ENCODE assay signal across 17 cellular contexts in genomic region chr5:142222235-142222880, GRCh38.
DNase-seq lines count a peak whose midpoint lies in the region; ATAC-seq, FAIRE-seq and TF ChIP-seq lines count a peak whose summit lies in the region.
"Had no signal": no experiment of that assay in that cellular context is flagged by ENCODE, and none has a peak within 500 bp of the region (broad histone marks: within the 10 kb centered on the region; RNA-seq: fewer than 3 reads in every experiment).

No MANE protein-coding gene starts in this region.

- H3K27me3 ChIP-seq in small intestine (ENCODE audit: control insufficient read depth in 2 of 2, insufficient read depth in 2 of 2, low read length in 2 of 2) (no peaks in the 10 kb centered on the region), left ventricle myocardium inferior (ENCODE audit: low read depth) (no peaks in the 10 kb centered on the region)
- H3K27me3 ChIP-seq: heart right ventricle had no signal

- H3K9me3 Mint-ChIP-seq in activated CD4-positive, alpha-beta T cell treated with anti-CD3 and anti-CD28 coated beads, Interleukin-2, amount 10 ng/mL, durations not matched to agents 7 days and 5 days: peaks cover 7% of the 10 kb centered on the region
- H3K9me3 Mint-ChIP-seq: activated T-cell treated with anti-CD3 and anti-CD28 coated beads, Interleukin-2, amount 50 U/mL, for 72 hours had no signal

- no peak for DNase-seq in activated CD4-positive, alpha-beta T cell treated with anti-CD3 and anti-CD28 coated beads, Interleukin-2, amount 10 ng/mL, durations not matched to agents 7 days and 5 days
- no peak for DNase-seq in activated CD4-positive, alpha-beta T cell treated with anti-CD3 and anti-CD28 coated beads, Interleukin-2, amount 50 U/mL, for 48 hours
- DNase-seq in NOMO-1 treated with dmso at 0.1 percent for 144 hours (lab: John Stamatoyannopoulos, UW; ENCODE audit: unreplicated experiment) (peak; percentile 83), epithelial cell of esophagus (ENCODE audit: low read depth) (peak; percentile 35), small intestine (peak; percentile 73), left ventricle myocardium inferior (no peak), hippocampal formation (lab: John Stamatoyannopoulos, UW) (no peak)
- DNase-seq: activated CD4-positive, alpha-beta T cell treated with anti-CD3 and anti-CD28 coated beads, Interleukin-2, amount 50 U/mL, for 4 hours; activated T-cell treated with anti-CD3 and anti-CD28 coated beads, Interleukin-2, amount 50 U/mL, for 72 hours; amygdala; Calu3; heart right ventricle; NCI-H2081; psoas muscle had no signal

- FAIRE-seq in small intestine (lab: Jason Lieb, UNC): no peak
- FAIRE-seq: A549 had no signal

- CTCF ChIA-PET in activated CD4-positive, alpha-beta T cell treated with anti-CD3 and anti-CD28 coated beads, Interleukin-2, amount 10 ng/mL, durations not matched to agents 7 days and 5 days (lab: Charles Lee): interaction anchor here (0.6 to 1.6 kb wide), 3 partner anchors 8 to 200 kb away, joined by 3 to 6 read pairs (median 3); no protein-coding TSS in a partner anchor

- intact Hi-C loops in left ventricle myocardium inferior (cut with micrococcal nuclease): no loop called here

- H3K4me3 Mint-ChIP-seq in activated CD4-positive, alpha-beta T cell treated with anti-CD3 and anti-CD28 coated beads, Interleukin-2, amount 10 ng/mL, durations not matched to agents 7 days and 5 days: no peak overlapping the region
- H3K4me3 Mint-ChIP-seq: activated T-cell treated with anti-CD3 and anti-CD28 coated beads, Interleukin-2, amount 50 U/mL, for 72 hours had no signal

- H3K4me1 Mint-ChIP-seq in activated CD4-positive, alpha-beta T cell treated with anti-CD3 and anti-CD28 coated beads, Interleukin-2, amount 10 ng/mL, durations not matched to agents 7 days and 5 days: peaks cover 42% of the 10 kb centered on the region

- POLR2A ChIA-PET in activated CD4-positive, alpha-beta T cell treated with anti-CD3 and anti-CD28 coated beads, Interleukin-2, amount 10 ng/mL, durations not matched to agents 7 days and 5 days (lab: Charles Lee): no interaction called here

- H3K36me3 Mint-ChIP-seq in activated CD4-positive, alpha-beta T cell treated with anti-CD3 and anti-CD28 coated beads, Interleukin-2, amount 10 ng/mL, durations not matched to agents 7 days and 5 days (ENCODE audit: low read depth): no peaks in the 10 kb centered on the region

- H3K27ac ChIP-seq in small intestine (ENCODE audit: low read depth in 1 of 2, low read length in 1 of 2) (peak overlapping the region in 1 of 2 donors; percentile 0), left ventricle myocardium inferior (replicated peaks) (no peak overlapping the region)
- H3K27ac ChIP-seq: A549, psoas muscle had no signal

- 35 to 42% (median 36%) methylated on average over 16 of the region's 16 CpGs for WGBS in small intestine, 3 donors

- no peaks in the 10 kb centered on the region for H3K36me3 ChIP-seq in small intestine (ENCODE audit: control insufficient read depth in 2 of 2, insufficient read depth in 2 of 2, low read length in 2 of 2)
- H3K36me3 ChIP-seq in left ventricle myocardium inferior: no peaks in the 10 kb centered on the region
- H3K36me3 ChIP-seq: heart right ventricle had no signal

- H3K4me1 ChIP-seq in small intestine (ENCODE audit: control insufficient read depth in 2 of 2, insufficient read depth in 1 of 2, low read depth in 1 of 2, low read length in 1 of 2) (peaks cover 0 to 20% of the 10 kb centered on the region in 2 donors), left ventricle myocardium inferior (peaks cover 21% of the 10 kb centered on the region)
- H3K4me1 ChIP-seq: psoas muscle had no signal

- no peak overlapping the region for H3K4me3 ChIP-seq in epithelial cell of esophagus (ENCODE audit: low read length)
- no peak overlapping the region for H3K4me3 ChIP-seq in small intestine (ENCODE audit: low read depth in 1 of 2, low read length in 2 of 2)
- no peak overlapping the region for H3K4me3 ChIP-seq in left ventricle myocardium inferior
- H3K4me3 ChIP-seq: A549, heart right ventricle, psoas muscle had no signal

- no peak for ATAC-seq in GM21528 (IDR thresholded peaks at IDR 0.05; ENCODE audit: low FRiP score, unreplicated experiment)
- ATAC-seq: psoas muscle, Right ventricle myocardium inferior had no signal

- peak overlapping the region; percentile 62 for H3K27ac Mint-ChIP-seq in activated CD4-positive, alpha-beta T cell treated with anti-CD3 and anti-CD28 coated beads, Interleukin-2, amount 10 ng/mL, durations not matched to agents 7 days and 5 days
- H3K27ac Mint-ChIP-seq: activated T-cell treated with anti-CD3 and anti-CD28 coated beads, Interleukin-2, amount 50 U/mL, for 72 hours had no signal

- H3K9me3 ChIP-seq in small intestine (ENCODE audit: control insufficient read depth, low read depth): no peaks in the 10 kb centered on the region
- H3K9me3 ChIP-seq in left ventricle myocardium inferior (replicated peaks): no peaks in the 10 kb centered on the region
- H3K9me3 ChIP-seq: A549, heart right ventricle, psoas muscle had no signal

- TF ChIP-seq CTCF in epithelial cell of esophagus (IDR thresholded peaks at IDR 0.05; ENCODE audit: insufficient read depth, low read depth, low read length, missing control alignments) (no peak), left ventricle myocardium inferior (IDR thresholded peaks at IDR 0.05; ENCODE audit: borderline replicate concordance) (no peak)

- H3K27me3 Mint-ChIP-seq in activated CD4-positive, alpha-beta T cell treated with anti-CD3 and anti-CD28 coated beads, Interleukin-2, amount 10 ng/mL, durations not matched to agents 7 days and 5 days: peaks cover 7% of the 10 kb centered on the region

Comparison
In these comparisons a context has a peak if more than half of its experiments do, and no peak if none do; other contexts are left out.
1. DNase-seq: peak in NOMO-1 treated with dmso at 0.1 percent for 144 hours (single experiment), epithelial cell of esophagus (single experiment) and small intestine (single experiment); none in activated CD4-positive, alpha-beta T cell treated with anti-CD3 and anti-CD28 coated beads, Interleukin-2, amount 10 ng/mL, durations not matched to agents 7 days and 5 days (single experiment), activated CD4-positive, alpha-beta T cell treated with anti-CD3 and anti-CD28 coated beads, Interleukin-2, amount 50 U/mL, for 48 hours (0 of 2), left ventricle myocardium inferior (single experiment) and hippocampal formation (0 of 2).